Comparison of ENCODE assay signal across 8 cellular contexts in genomic region chr15:37764733-37765191, GRCh38.
DNase-seq lines count a peak whose midpoint lies in the region; ATAC-seq and TF ChIP-seq lines count a peak whose summit lies in the region.

No MANE protein-coding gene starts in this region.

- H3K27ac ChIP-seq in body of pancreas, result peak overlapping the region in 1 of 4 donors; percentile 20
- H3K27ac ChIP-seq in left lung, result no peak overlapping the region
- H3K27ac ChIP-seq in transverse colon, result no peak overlapping the region

- TF ChIP-seq POLR2A in body of pancreas (IDR thresholded peaks at IDR 0.05), result no peak
- no peak for TF ChIP-seq POLR2A in transverse colon (IDR thresholded peaks at IDR 0.05)

- H3K4me1 ChIP-seq in HAP-1 (no peaks in the 10 kb centered on the region), body of pancreas (peaks cover 13% of the 10 kb centered on the region), left lung (no peaks in the 10 kb centered on the region), transverse colon (peaks cover 0 to 25% (median 8%) of the 10 kb centered on the region in 4 donors)

- intact Hi-C loops in body of pancreas (cut with DNase I) (no loop called here), left lung (cut with DNase I) (no loop called here), transverse colon (cut with DNase I; ENCODE audit: low total_unique reads) (no loop called here)

- in situ Hi-C loops in HAP-1 (cut with MboI; ENCODE audit: low sequenced_read_pairs), result no loop called here
- in situ Hi-C loops in transverse colon (cut with MboI; ENCODE audit: low pct_ligation_motif_present in 1 of 4, low pct_unique_long_range_greater_than_20kb in 1 of 4, low sequenced_read_pairs in 3 of 4), result no loop called here

- H3K4me3 ChIP-seq in HAP-1, result no peak overlapping the region
- H3K4me3 ChIP-seq in body of pancreas, result no peak overlapping the region
- no peak overlapping the region for H3K4me3 ChIP-seq in left lung
- no peak overlapping the region for H3K4me3 ChIP-seq in transverse colon

- peak; percentile 12 for DNase-seq in NOMO-1 treated with DMSO at 0.1 percent for 48 hours (lab: John Stamatoyannopoulos, UW; ENCODE audit: unreplicated experiment)
- no peak for DNase-seq in NOMO-1 treated with dmso at 0.1 percent for 144 hours (lab: John Stamatoyannopoulos, UW; ENCODE audit: unreplicated experiment)
- DNase-seq in HAP-1 (ENCODE audit: low spot score in 2 of 2), result peak; percentile 42 to 44
- DNase-seq in NCI-H524 treated with DMSO at 0.1 percent for 48 hours (lab: John Stamatoyannopoulos, UW), result peak; percentile 6
- peak; percentile 36 to 65 (median 50) for DNase-seq in body of pancreas
- DNase-seq in left lung, result no peak
- DNase-seq in transverse colon, result peak; percentile 10

- 15 to 17% methylated on average over 3 of the region's 3 CpGs for whole genome bisulfite sequencing in body of pancreas, 2 donors
- whole genome bisulfite sequencing in transverse colon (ENCODE audit: low coverage in 1 of 2), 2 donors, result 31 to 42% methylated on average over 3 of the region's 3 CpGs

- no peak for TF ChIP-seq EP300 in transverse colon (IDR thresholded peaks at IDR 0.05; ENCODE audit: low read depth)

- no peaks in the 10 kb centered on the region for H3K36me3 ChIP-seq in HAP-1 (replicated peaks)
- H3K36me3 ChIP-seq in body of pancreas (replicated peaks in 1 of 2; ENCODE audit: insufficient read depth in 1 of 2, low read depth in 2 of 2), result no peaks in the 10 kb centered on the region
- H3K36me3 ChIP-seq in left lung, result no peaks in the 10 kb centered on the region
- H3K36me3 ChIP-seq in transverse colon, result no peaks in the 10 kb centered on the region

- peak; percentile 30 to 67 (median 60) for TF ChIP-seq CTCF in body of pancreas (IDR thresholded peaks at IDR 0.05)
- peak; percentile 48 to 49 for TF ChIP-seq CTCF in left lung (IDR thresholded peaks at IDR 0.05)
- peak; percentile 36 to 60 (median 47) for TF ChIP-seq CTCF in transverse colon (IDR thresholded peaks at IDR 0.05)

- H3K9me3 ChIP-seq in HAP-1 (no peaks in the 10 kb centered on the region), body of pancreas (no peaks in the 10 kb centered on the region), left lung (no peaks in the 10 kb centered on the region), transverse colon (no peaks in the 10 kb centered on the region)

- H3K27me3 ChIP-seq in HAP-1 (ENCODE audit: low read depth), result no peaks in the 10 kb centered on the region
- no peaks in the 10 kb centered on the region for H3K27me3 ChIP-seq in body of pancreas
- no peaks in the 10 kb centered on the region for H3K27me3 ChIP-seq in left lung
- no peaks in the 10 kb centered on the region for H3K27me3 ChIP-seq in transverse colon

- ATAC-seq in body of pancreas (peak; percentile 87), left lung (peak; percentile 74), HG03139 (IDR thresholded peaks at IDR 0.05; ENCODE audit: unreplicated experiment) (no peak)

Comparison
In these comparisons a context has a peak if more than half of its experiments do, and no peak if none do; other contexts are left out.
1. DNase-seq: peak in NOMO-1 treated with DMSO at 0.1 percent for 48 hours (single experiment), HAP-1 (2 of 2), NCI-H524 treated with DMSO at 0.1 percent for 48 hours (single experiment), body of pancreas (4 of 4) and transverse colon (single experiment); none in NOMO-1 treated with dmso at 0.1 percent for 144 hours (single experiment) and left lung (0 of 2).
2. Peak in every context shown above with its lines, with median percentiles within 50 percentile points of each other: CTCF ChIP-seq.